In the genomic region with DNA sequence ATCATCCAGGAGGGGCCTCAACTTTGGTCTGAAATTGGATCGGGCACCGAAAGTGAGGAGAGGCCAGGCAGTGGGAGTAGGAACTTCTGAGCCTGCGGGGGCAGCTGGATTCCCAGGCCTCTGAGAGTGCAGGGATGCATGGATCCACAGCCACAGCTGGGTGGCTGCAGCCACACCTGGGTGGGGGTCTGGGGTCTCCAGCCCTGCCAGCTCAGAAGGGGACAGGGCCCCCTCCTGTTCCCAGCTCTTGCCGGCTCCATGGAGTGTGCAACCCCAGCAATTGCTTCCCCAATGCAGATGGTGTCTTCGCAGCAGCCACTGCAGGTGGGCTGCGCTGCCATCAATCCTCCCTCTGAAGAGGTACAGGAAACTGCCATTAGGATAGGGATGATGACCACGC, we compare ENCODE assay signal across 17 cellular contexts.
DNase-seq lines count a peak whose midpoint lies in the region; ATAC-seq and TF ChIP-seq lines count a peak whose summit lies in the region.
"Had no signal": no experiment of that assay in that cellular context is flagged by ENCODE, and none has a peak within 500 bp of the region (broad histone marks: within the 10 kb centered on the region; RNA-seq: fewer than 3 reads in every experiment).

No MANE protein-coding gene starts in this region.

- ATAC-seq in naive thymus-derived CD4-positive, alpha-beta T cell, result peak; percentile 32
- peak; percentile 40 for ATAC-seq in stimulated activated memory B cell treated with anti-CD40 and anti-IgM and Interleukin-4, amounts not matched to agents 10 μg/mL and 1 μg/mL and 100 μg/mL, for 72 hours
- no peak for ATAC-seq in GM21825 (IDR thresholded peaks at IDR 0.05; ENCODE audit: unreplicated experiment)
- no peak for ATAC-seq in GM21528 (IDR thresholded peaks at IDR 0.05; ENCODE audit: low FRiP score, unreplicated experiment)
- ATAC-seq: CD8-positive, alpha-beta T cell; GM12878 had no signal

- TF ChIP-seq CTCF in ascending aorta (IDR thresholded peaks at IDR 0.05), result no peak

- CTCF ChIA-PET in naive thymus-derived CD4-positive, alpha-beta T cell (lab: Charles Lee), result no interaction called here

- peaks cover 0 to 17% (median 6%) of the 10 kb centered on the region in 11 donors for H3K9me3 Mint-ChIP-seq in naive thymus-derived CD4-positive, alpha-beta T cell
- no peaks in the 10 kb centered on the region for H3K9me3 Mint-ChIP-seq in stimulated activated memory B cell treated with anti-CD40 and anti-IgM and Interleukin-4, amounts not matched to agents 10 μg/mL and 1 μg/mL and 100 μg/mL, for 72 hours

- POLR2A ChIA-PET in naive thymus-derived CD4-positive, alpha-beta T cell (lab: Charles Lee), result no interaction called here

- H3K4me3 ChIP-seq in naive thymus-derived CD4-positive, alpha-beta T cell (ENCODE audit: low read length), result no peak overlapping the region
- H3K4me3 ChIP-seq in ascending aorta, result no peak overlapping the region
- H3K4me3 ChIP-seq: GM12878 had no signal

- no peak overlapping the region for H3K27ac ChIP-seq in naive thymus-derived CD4-positive, alpha-beta T cell (ENCODE audit: low read depth, low read length)
- H3K27ac ChIP-seq in ascending aorta, result no peak overlapping the region

- no peak overlapping the region for H3K27ac Mint-ChIP-seq in naive thymus-derived CD4-positive, alpha-beta T cell
- no peak overlapping the region for H3K27ac Mint-ChIP-seq in stimulated activated memory B cell treated with anti-CD40 and anti-IgM and Interleukin-4, amounts not matched to agents 10 μg/mL and 1 μg/mL and 100 μg/mL, for 72 hours
- H3K27ac Mint-ChIP-seq: CD8-positive, alpha-beta T cell had no signal

- H3K4me1 Mint-ChIP-seq in naive thymus-derived CD4-positive, alpha-beta T cell, result no peaks in the 10 kb centered on the region
- H3K4me1 Mint-ChIP-seq in stimulated activated memory B cell treated with anti-CD40 and anti-IgM and Interleukin-4, amounts not matched to agents 10 μg/mL and 1 μg/mL and 100 μg/mL, for 72 hours, result no peaks in the 10 kb centered on the region

- no peaks in the 10 kb centered on the region for H3K36me3 Mint-ChIP-seq in naive thymus-derived CD4-positive, alpha-beta T cell
- no peaks in the 10 kb centered on the region for H3K36me3 Mint-ChIP-seq in stimulated activated memory B cell treated with anti-CD40 and anti-IgM and Interleukin-4, amounts not matched to agents 10 μg/mL and 1 μg/mL and 100 μg/mL, for 72 hours
- H3K36me3 Mint-ChIP-seq: CD8-positive, alpha-beta T cell had no signal

- H3K4me1 ChIP-seq in naive thymus-derived CD4-positive, alpha-beta T cell (ENCODE audit: control insufficient read depth in 2 of 2, insufficient read depth in 2 of 2, low read length in 2 of 2), result no peaks in the 10 kb centered on the region
- H3K4me1 ChIP-seq in ascending aorta, result no peaks in the 10 kb centered on the region
- H3K4me1 ChIP-seq: Caco-2 had no signal

- no peaks in the 10 kb centered on the region for H3K27me3 Mint-ChIP-seq in naive thymus-derived CD4-positive, alpha-beta T cell
- H3K27me3 Mint-ChIP-seq in stimulated activated memory B cell treated with anti-CD40 and anti-IgM and Interleukin-4, amounts not matched to agents 10 μg/mL and 1 μg/mL and 100 μg/mL, for 72 hours, result no peaks in the 10 kb centered on the region

- H3K4me3 Mint-ChIP-seq in naive thymus-derived CD4-positive, alpha-beta T cell, result no peak overlapping the region
- no peak overlapping the region for H3K4me3 Mint-ChIP-seq in stimulated activated memory B cell treated with anti-CD40 and anti-IgM and Interleukin-4, amounts not matched to agents 10 μg/mL and 1 μg/mL and 100 μg/mL, for 72 hours
- H3K4me3 Mint-ChIP-seq: CD8-positive, alpha-beta T cell had no signal

- intact Hi-C loops in naive thymus-derived CD4-positive, alpha-beta T cell (cut with micrococcal nuclease), result no loop called here
- intact Hi-C loops in ascending aorta (cut with DNase I), result no loop called here

- no peaks in the 10 kb centered on the region for H3K27me3 ChIP-seq in naive thymus-derived CD4-positive, alpha-beta T cell (ENCODE audit: control insufficient read depth in 2 of 2, insufficient read depth in 2 of 2, low read length in 2 of 2)
- no peaks in the 10 kb centered on the region for H3K27me3 ChIP-seq in ascending aorta

- peaks cover 0 to 4% (median 0%) of the 10 kb centered on the region in 3 experiments for H3K9me3 ChIP-seq in naive thymus-derived CD4-positive, alpha-beta T cell (ENCODE audit: control insufficient read depth in 2 of 3, low read length in 3 of 3)
- no peaks in the 10 kb centered on the region for H3K9me3 ChIP-seq in ascending aorta
- H3K9me3 ChIP-seq: Caco-2 had no signal

- DNase-seq in NCI-H510A treated with DMSO at 0.1 percent for 48 hours (lab: John Stamatoyannopoulos, UW) (peak; percentile 98), ascending aorta (ENCODE audit: low spot score in 2 of 2) (no peak)
- no peak for DNase-seq in naive thymus-derived CD4-positive, alpha-beta T cell
- DNase-seq: C1 segment of cervical spinal cord; Caco-2; CD8-positive, alpha-beta T cell; DMS 273 treated with DMSO at 0.1 percent for 48 hours; DMS79; EL; GDM1; GOT3; H7; HCEC 1CT had no signal

- H3K36me3 ChIP-seq in naive thymus-derived CD4-positive, alpha-beta T cell (ENCODE audit: control insufficient read depth in 2 of 3, insufficient read depth in 3 of 3, low read length in 3 of 3), result no peaks in the 10 kb centered on the region
- H3K36me3 ChIP-seq in ascending aorta, result no peaks in the 10 kb centered on the region

Comparison
In these comparisons a context has a peak if more than half of its experiments do, and no peak if none do; other contexts are left out.
1. ATAC-seq: peak in naive thymus-derived CD4-positive, alpha-beta T cell (single experiment) and stimulated activated memory B cell treated with anti-CD40 and anti-IgM and Interleukin-4, amounts not matched to agents 10 μg/mL and 1 μg/mL and 100 μg/mL, for 72 hours (single experiment); none in GM21825 (single experiment) and GM21528 (single experiment).